ENCODE assay signal across 8 cellular contexts in genomic region chr19:49127674-49128544, GRCh38. TPM values are rescaled to one million over a fixed set of nuclear protein-coding genes. Genes with fewer than 3 reads are reported as not detected.
A peak's percentile ranks its signal among the peaks of the same experiment; 100 is the strongest.
DNase-seq lines count a peak whose midpoint lies in the region; TF ChIP-seq lines count a peak whose summit lies in the region.

No MANE protein-coding gene starts in this region.

- TF ChIP-seq RAD21 in neural cell (conservative IDR thresholded peaks at IDR 0.05) = no peak

- no peak overlapping the region for H2AFZ ChIP-seq in neural cell (ENCODE audit: low read depth, low read length)

- peak; percentile 23 for TF ChIP-seq EP300 in neural cell (conservative IDR thresholded peaks at IDR 0.05; ENCODE audit: poor library complexity, severe bottlenecking)

- DNase-seq in EH (ENCODE audit: low read depth) = peak; percentile 98
- peak; percentile 90 for DNase-seq in GOT3 (lab: John Stamatoyannopoulos, UW)
- peak; percentile 95 for DNase-seq in LHCN-M2 (ENCODE audit: low read depth)
- DNase-seq in RPMI8226 = peak; percentile 95
- DNase-seq in activated T-helper 2 cell treated with anti-CD3 and anti-CD28 coated beads, Interferon-gamma antibody, Interleukin-2, Interleukin-4, amounts not matched to agents 10 μg/mL and 5 μg/mL and 100 μg/mL, durations not matched to agents 14 hours and 24 hours and 36 hours (ENCODE audit: low spot score) = peak; percentile 94
- DNase-seq in fibroblast of pulmonary artery (ENCODE audit: low read depth) = peak; percentile 97

- peaks cover 6% of the 10 kb centered on the region for H3K27me3 Mint-ChIP-seq in activated T-helper 2 cell treated with anti-CD3 and anti-CD28 coated beads, Interferon-gamma antibody, Interleukin-2, Interleukin-4, amounts not matched to agents 10 μg/mL and 5 μg/mL and 100 μg/mL, durations not matched to agents 14 hours and 24 hours and 36 hours (ENCODE audit: low read depth)
- no peaks in the 10 kb centered on the region for H3K27me3 Mint-ChIP-seq in stimulated activated naive CD8-positive, alpha-beta T cell treated with anti-CD3 and anti-CD28 coated beads, Interleukin-15, Interleukin-2, amounts not matched to agents 100 ng/mL and 50 ng/mL, for 24 hours

- peaks cover 9% of the 10 kb centered on the region for H3K4me1 Mint-ChIP-seq in activated T-helper 2 cell treated with anti-CD3 and anti-CD28 coated beads, Interferon-gamma antibody, Interleukin-2, Interleukin-4, amounts not matched to agents 10 μg/mL and 5 μg/mL and 100 μg/mL, durations not matched to agents 14 hours and 24 hours and 36 hours (ENCODE audit: low read depth)
- peaks cover 14% of the 10 kb centered on the region for H3K4me1 Mint-ChIP-seq in stimulated activated naive CD8-positive, alpha-beta T cell treated with anti-CD3 and anti-CD28 coated beads, Interleukin-15, Interleukin-2, amounts not matched to agents 100 ng/mL and 50 ng/mL, for 24 hours (ENCODE audit: low read depth)

- peak overlapping the region; percentile 88 for H3K4me3 Mint-ChIP-seq in activated T-helper 2 cell treated with anti-CD3 and anti-CD28 coated beads, Interferon-gamma antibody, Interleukin-2, Interleukin-4, amounts not matched to agents 10 μg/mL and 5 μg/mL and 100 μg/mL, durations not matched to agents 14 hours and 24 hours and 36 hours (ENCODE audit: low read depth)
- peak overlapping the region; percentile 83 for H3K4me3 Mint-ChIP-seq in stimulated activated naive CD8-positive, alpha-beta T cell treated with anti-CD3 and anti-CD28 coated beads, Interleukin-15, Interleukin-2, amounts not matched to agents 100 ng/mL and 50 ng/mL, for 24 hours

- no peaks in the 10 kb centered on the region for H3K9me3 Mint-ChIP-seq in activated T-helper 2 cell treated with anti-CD3 and anti-CD28 coated beads, Interferon-gamma antibody, Interleukin-2, Interleukin-4, amounts not matched to agents 10 μg/mL and 5 μg/mL and 100 μg/mL, durations not matched to agents 14 hours and 24 hours and 36 hours
- no peaks in the 10 kb centered on the region for H3K9me3 Mint-ChIP-seq in stimulated activated naive CD8-positive, alpha-beta T cell treated with anti-CD3 and anti-CD28 coated beads, Interleukin-15, Interleukin-2, amounts not matched to agents 100 ng/mL and 50 ng/mL, for 24 hours

- H3K27ac ChIP-seq in neural cell (ENCODE audit: low read length) = peak overlapping the region; percentile 42

- no peaks in the 10 kb centered on the region for H3K36me3 Mint-ChIP-seq in activated T-helper 2 cell treated with anti-CD3 and anti-CD28 coated beads, Interferon-gamma antibody, Interleukin-2, Interleukin-4, amounts not matched to agents 10 μg/mL and 5 μg/mL and 100 μg/mL, durations not matched to agents 14 hours and 24 hours and 36 hours (ENCODE audit: low read depth)
- no peaks in the 10 kb centered on the region for H3K36me3 Mint-ChIP-seq in stimulated activated naive CD8-positive, alpha-beta T cell treated with anti-CD3 and anti-CD28 coated beads, Interleukin-15, Interleukin-2, amounts not matched to agents 100 ng/mL and 50 ng/mL, for 24 hours (ENCODE audit: low read depth)

- TF ChIP-seq CTCF in fibroblast of pulmonary artery (IDR thresholded peaks at IDR 0.05; ENCODE audit: low read length, missing control alignments) = no peak
- TF ChIP-seq CTCF in neural cell (IDR thresholded peaks at IDR 0.05; ENCODE audit: poor library complexity, severe bottlenecking) = peak; percentile 46

- H4K20me1 ChIP-seq in neural cell (ENCODE audit: insufficient read depth) = no peaks in the 10 kb centered on the region

- no peaks in the 10 kb centered on the region for H3K79me2 ChIP-seq in neural cell (replicated peaks; ENCODE audit: insufficient read depth, low read length)

- no peaks in the 10 kb centered on the region for H3K9me2 ChIP-seq in neural cell (ENCODE audit: insufficient read depth, low read length)

- H3K4me2 ChIP-seq in neural cell (ENCODE audit: low read length) = peak overlapping the region; percentile 45

- H3K27ac Mint-ChIP-seq in activated T-helper 2 cell treated with anti-CD3 and anti-CD28 coated beads, Interferon-gamma antibody, Interleukin-2, Interleukin-4, amounts not matched to agents 10 μg/mL and 5 μg/mL and 100 μg/mL, durations not matched to agents 14 hours and 24 hours and 36 hours = peak overlapping the region; percentile 85
- peak overlapping the region; percentile 87 for H3K27ac Mint-ChIP-seq in stimulated activated naive CD8-positive, alpha-beta T cell treated with anti-CD3 and anti-CD28 coated beads, Interleukin-15, Interleukin-2, amounts not matched to agents 100 ng/mL and 50 ng/mL, for 24 hours

- H3K4me3 ChIP-seq in fibroblast of pulmonary artery (replicated peaks; ENCODE audit: low read depth, low read length) (peak overlapping the region; percentile 41), neural cell (ENCODE audit: low read length) (peak overlapping the region; percentile 62)

- H3K9ac ChIP-seq in neural cell (ENCODE audit: low read length) = peak overlapping the region; percentile 50

- H3F3A ChIP-seq in neural cell (ENCODE audit: insufficient read depth, low read length, poor library complexity, severe bottlenecking) = no peaks in the 10 kb centered on the region

- no peaks in the 10 kb centered on the region for H3K9me3 ChIP-seq in neural cell (ENCODE audit: low read length)

- H3K27me3 ChIP-seq in neural cell (ENCODE audit: insufficient read depth, low read depth, low read length) = no peaks in the 10 kb centered on the region

- H3K36me3 ChIP-seq in neural cell (ENCODE audit: insufficient read depth, low read length) = no peaks in the 10 kb centered on the region

- intact Hi-C loops in activated T-helper 2 cell treated with anti-CD3 and anti-CD28 coated beads, Interferon-gamma antibody, Interleukin-2, Interleukin-4, amounts not matched to agents 10 μg/mL and 5 μg/mL and 100 μg/mL, durations not matched to agents 14 hours and 24 hours and 36 hours (cut with micrococcal nuclease) = no loop called here

TF ChIP-seq in neural cell, 6 proteins besides CTCF, POLR2A, EP300 and RAD21:
- peak; percentile 30 for TF ChIP-seq SMC3 (conservative IDR thresholded peaks at IDR 0.05; ENCODE audit: poor library complexity)
- TF ChIP-seq TAF1 (IDR thresholded peaks at IDR 0.05; ENCODE audit: low read depth) = no peak
- no peak for TF ChIP-seq POLR2AphosphoS5 (IDR thresholded peaks at IDR 0.05)
- TF ChIP-seq MXI1 (conservative IDR thresholded peaks at IDR 0.05; ENCODE audit: poor library complexity, severe bottlenecking) = peak; percentile 25

RNA-seq across cellular contexts. Expression of gene PPFIA3, which starts 8.6 kb away (rescaled TPM):
- total RNA-seq in LHCN-M2 (2014; rRNA removed) = 7.9 and 9.8 TPM in 2 replicates
- 5.4 TPM for polyA plus RNA-seq in LHCN-M2 (2012)
- 3.6 and 5.0 TPM in 2 replicates for total RNA-seq in activated T-helper 2 cell treated with anti-CD3 and anti-CD28 coated beads, Interferon-gamma antibody, Interleukin-2, Interleukin-4, amounts not matched to agents 10 μg/mL and 5 μg/mL and 100 μg/mL, durations not matched to agents 14 hours and 24 hours and 36 hours
- 73.0 and 80.7 TPM in 2 replicates for polyA plus RNA-seq in neural cell
- 61.0 and 66.2 TPM in 2 replicates for polyA minus RNA-seq in neural cell

RNA-seq across cellular contexts. Expression of gene C19orf73, which starts 9.0 kb away (rescaled TPM):
- total RNA-seq in LHCN-M2 (2014; rRNA removed) = 1.1 and 3.1 TPM in 2 replicates
- 1.0 TPM for polyA plus RNA-seq in LHCN-M2 (2012)
- 1.7 and 2.3 TPM in 2 replicates for total RNA-seq in activated T-helper 2 cell treated with anti-CD3 and anti-CD28 coated beads, Interferon-gamma antibody, Interleukin-2, Interleukin-4, amounts not matched to agents 10 μg/mL and 5 μg/mL and 100 μg/mL, durations not matched to agents 14 hours and 24 hours and 36 hours
- 5.7 and 8.4 TPM in 2 replicates for polyA plus RNA-seq in neural cell
- polyA minus RNA-seq in neural cell = 7.4 and 9.3 TPM in 2 replicates

RNA-seq across cellular contexts. Expression of gene LIN7B, which starts 13.7 kb away (rescaled TPM):
- total RNA-seq in LHCN-M2 (2014; rRNA removed) = 10.2 and 14.8 TPM in 2 replicates
- polyA plus RNA-seq in LHCN-M2 (2012) = 17.5 TPM
- total RNA-seq in activated T-helper 2 cell treated with anti-CD3 and anti-CD28 coated beads, Interferon-gamma antibody, Interleukin-2, Interleukin-4, amounts not matched to agents 10 μg/mL and 5 μg/mL and 100 μg/mL, durations not matched to agents 14 hours and 24 hours and 36 hours = 5.9 and 7.7 TPM in 2 replicates
- polyA plus RNA-seq in neural cell = 88.7 and 99.0 TPM in 2 replicates
- polyA minus RNA-seq in neural cell = 19.4 and 22.9 TPM in 2 replicates

RNA-seq across cellular contexts. Expression of gene HRC, which starts 27.3 kb away (rescaled TPM):
- 2.2 TPM in 1 of 2 replicates, not detected in the other for total RNA-seq in LHCN-M2 (2014; rRNA removed)
- polyA plus RNA-seq in LHCN-M2 (2012) = 0.11 TPM
- not detected in 2 replicates for total RNA-seq in activated T-helper 2 cell treated with anti-CD3 and anti-CD28 coated beads, Interferon-gamma antibody, Interleukin-2, Interleukin-4, amounts not matched to agents 10 μg/mL and 5 μg/mL and 100 μg/mL, durations not matched to agents 14 hours and 24 hours and 36 hours
- polyA plus RNA-seq in neural cell = 1.0 TPM in 1 of 2 replicates, not detected in the other
- polyA minus RNA-seq in neural cell = 1.9 TPM in 1 of 2 replicates, not detected in the other

RNA-seq across cellular contexts. Expression of gene TRPM4, which starts 29.7 kb away (rescaled TPM):
- 13.9 and 14.2 TPM in 2 replicates for total RNA-seq in LHCN-M2 (2014; rRNA removed)
- polyA plus RNA-seq in LHCN-M2 (2012) = 18.9 TPM
- 1.3 and 1.9 TPM in 2 replicates for total RNA-seq in activated T-helper 2 cell treated with anti-CD3 and anti-CD28 coated beads, Interferon-gamma antibody, Interleukin-2, Interleukin-4, amounts not matched to agents 10 μg/mL and 5 μg/mL and 100 μg/mL, durations not matched to agents 14 hours and 24 hours and 36 hours
- polyA plus RNA-seq in neural cell = 40.0 and 42.5 TPM in 2 replicates
- polyA minus RNA-seq in neural cell = 21.9 and 34.1 TPM in 2 replicates

Comparison
In these comparisons a context has a peak if more than half of its experiments do, and no peak if none do; other contexts are left out.
1. Peak in every context shown above with its lines: DNase-seq, H3K4me3 ChIP-seq and H3K27ac ChIP-seq.